ENCODE assay signal across 9 cellular contexts in the genomic region with DNA sequence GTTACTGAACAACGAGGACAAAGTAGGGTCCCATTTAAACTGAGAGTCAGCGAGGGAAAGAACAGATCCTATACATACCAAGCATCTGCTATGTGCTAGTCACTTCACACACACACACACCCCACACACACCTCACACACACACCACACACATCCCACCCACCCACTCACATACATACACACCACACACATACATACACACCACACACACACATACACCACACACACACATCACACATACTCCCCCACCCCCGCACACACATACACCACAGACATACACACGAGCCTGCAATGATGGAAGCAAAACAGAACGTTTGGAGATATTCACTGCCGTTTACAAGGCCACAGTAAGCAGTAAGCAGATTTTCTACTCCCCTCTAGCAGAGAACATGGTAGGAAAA. TPM values are rescaled to one million over a fixed set of nuclear protein-coding genes. Genes with fewer than 3 reads are reported as not detected.
DNase-seq lines count a peak whose midpoint lies in the region; ATAC-seq and TF ChIP-seq lines count a peak whose summit lies in the region.
"Had no signal": no experiment of that assay in that cellular context is flagged by ENCODE, and none has a peak within 500 bp of the region (broad histone marks: within the 10 kb centered on the region; RNA-seq: fewer than 3 reads in every experiment).

No MANE protein-coding gene starts in this region.

- no peak for TF ChIP-seq RAD21 in IMR-90 (IDR thresholded peaks at IDR 0.05; ENCODE audit: low read length)

- H3K79me1 ChIP-seq in IMR-90 (ENCODE audit: low read depth in 1 of 2, low read length in 2 of 2), result peaks cover 19 to 79% of the 10 kb centered on the region in 2 experiments

- H3K9me1 ChIP-seq in IMR-90 (ENCODE audit: insufficient read depth, low read length), result peaks cover 26% of the 10 kb centered on the region

- peak overlapping the region; percentile 55 for H3K4me2 ChIP-seq in IMR-90 (ENCODE audit: low read depth, low read length)

- no peak for TF ChIP-seq CTCF in CD8-positive, alpha-beta T cell (IDR thresholded peaks at IDR 0.05)
- TF ChIP-seq CTCF in IMR-90 (conservative IDR thresholded peaks at IDR 0.05; ENCODE audit: low read depth, low read length) (no peak), omental fat pad (IDR thresholded peaks at IDR 0.05) (no peak)

- H3K18ac ChIP-seq in IMR-90 (ENCODE audit: low read depth, low read length), result no peak overlapping the region

- H3K4me3 ChIP-seq in CD8-positive, alpha-beta T cell (ENCODE audit: low read depth, low read length), result no peak overlapping the region
- no peak overlapping the region; the same call in 1 of the 2 replicates for H3K4me3 ChIP-seq in IMR-90 (ENCODE audit: insufficient read depth, low read depth, low read length)

- H3K27me3 Mint-ChIP-seq in CD8-positive, alpha-beta T cell (ENCODE audit: low read depth), result peaks cover 36% of the 10 kb centered on the region
- peaks cover 47 to 86% of the 10 kb centered on the region in 2 donors for H3K27me3 Mint-ChIP-seq in effector memory CD8-positive, alpha-beta T cell

- ATAC-seq in CD8-positive, alpha-beta T cell, result no peak
- ATAC-seq in IMR-90 (ENCODE audit: low read depth), result no peak
- ATAC-seq in effector memory CD8-positive, alpha-beta T cell (replicated peaks), result no peak
- peak; percentile 7 for ATAC-seq in omental fat pad (ENCODE audit: low FRiP score)
- no peak for ATAC-seq in GM21423 (IDR thresholded peaks at IDR 0.05; ENCODE audit: unreplicated experiment)
- no peak for ATAC-seq in HG03439 (IDR thresholded peaks at IDR 0.05; ENCODE audit: unreplicated experiment)

- H3K4me1 Mint-ChIP-seq in CD8-positive, alpha-beta T cell (ENCODE audit: low read depth), result peaks cover 20% of the 10 kb centered on the region
- H3K4me1 Mint-ChIP-seq in effector memory CD8-positive, alpha-beta T cell (ENCODE audit: low read depth in 2 of 2), result peaks cover 0 to 8% of the 10 kb centered on the region in 2 donors

- no peaks in the 10 kb centered on the region for H3K36me3 ChIP-seq in CD8-positive, alpha-beta T cell (ENCODE audit: insufficient read depth, low read length)
- H3K36me3 ChIP-seq in IMR-90 (ENCODE audit: control insufficient read depth, insufficient read depth, low read length), result no peaks in the 10 kb centered on the region

- no peaks in the 10 kb centered on the region for H3K36me3 Mint-ChIP-seq in CD8-positive, alpha-beta T cell
- no peaks in the 10 kb centered on the region for H3K36me3 Mint-ChIP-seq in effector memory CD8-positive, alpha-beta T cell (ENCODE audit: insufficient read depth)

- H3K27ac Mint-ChIP-seq in CD8-positive, alpha-beta T cell, result no peak overlapping the region
- H3K27ac Mint-ChIP-seq in effector memory CD8-positive, alpha-beta T cell, result no peak overlapping the region

- H3K27me3 ChIP-seq in CD8-positive, alpha-beta T cell (ENCODE audit: insufficient read depth, low read length), result no peaks in the 10 kb centered on the region
- no peaks in the 10 kb centered on the region for H3K27me3 ChIP-seq in IMR-90 (ENCODE audit: control insufficient read depth, insufficient read depth, low read length)

- no peak for DNase-seq in CD8-positive, alpha-beta T cell
- DNase-seq in IMR-90 (no peak), omental fat pad (ENCODE audit: low spot score) (no peak), NCI-H1417 treated with DMSO at 0.1 percent for 48 hours (lab: John Stamatoyannopoulos, UW) (no peak), NCI-H226 (no peak)
- DNase-seq in effector memory CD8-positive, alpha-beta T cell, result no peak
- DNase-seq: activated gamma-delta T cell treated with Interleukin-2 at 50 U/mL for 16 hours had no signal

- H2AK5ac ChIP-seq in IMR-90 (ENCODE audit: low read depth, low read length), result no peak overlapping the region

- no peak overlapping the region for H3K27ac ChIP-seq in CD8-positive, alpha-beta T cell (ENCODE audit: low read depth, low read length)
- no peak overlapping the region for H3K27ac ChIP-seq in IMR-90 (ENCODE audit: insufficient read depth, low read length)

- H2BK120ac ChIP-seq in IMR-90 (ENCODE audit: low read depth, low read length), result no peak overlapping the region

- POLR2A ChIA-PET in CD8-positive, alpha-beta T cell (lab: Charles Lee), result no interaction called here
- POLR2A ChIA-PET in IMR-90 (lab: Charles Lee; ENCODE audit: unreplicated experiment), result no interaction called here

- H3K9me3 ChIP-seq in CD8-positive, alpha-beta T cell (ENCODE audit: low read length), result peaks cover 2% of the 10 kb centered on the region
- H3K9me3 ChIP-seq in IMR-90 (ENCODE audit: control insufficient read depth, insufficient read depth, low read length), result peaks cover 2% of the 10 kb centered on the region; the same call in 1 of the 2 replicates

- peak overlapping the region; percentile 25; the same call in 1 of the 2 replicates for H3K23ac ChIP-seq in IMR-90 (ENCODE audit: low read depth, low read length)

- BruUV-seq in IMR-90 (replicated peaks; lab: Mats Ljungman, UMichigan), result no TSS peak

- H3K9me3 Mint-ChIP-seq in CD8-positive, alpha-beta T cell, result peaks cover 1% of the 10 kb centered on the region
- H3K9me3 Mint-ChIP-seq in effector memory CD8-positive, alpha-beta T cell, result peaks cover 2 to 8% of the 10 kb centered on the region in 2 donors

- peak overlapping the region; percentile 72 for H3K4me3 Mint-ChIP-seq in CD8-positive, alpha-beta T cell
- peak overlapping the region; percentile 67 to 71 for H3K4me3 Mint-ChIP-seq in effector memory CD8-positive, alpha-beta T cell

- no peak overlapping the region for H2AK9ac ChIP-seq in IMR-90 (replicated peaks; ENCODE audit: low read depth, low read length, poor library complexity)

- intact Hi-C loops in CD8-positive, alpha-beta T cell (cut with DNase I, micrococcal nuclease), result no loop called here
- intact Hi-C loops in IMR-90 (cut with micrococcal nuclease), result no loop called here

- dilution Hi-C loops in IMR-90 (cut with HindIII; ENCODE audit: low sequenced_read_pairs, unreplicated experiment), result no loop called here

- no peak overlapping the region for H4K5ac ChIP-seq in IMR-90 (ENCODE audit: low read depth, low read length)

- no peak for TF ChIP-seq POLR2A in IMR-90 (IDR thresholded peaks at IDR 0.05; ENCODE audit: low read depth, low read length)

- 67% methylated on average over 2 of the region's 6 CpGs; no CpG with 5 or more reads in 1 of the 2 experiments for WGBS in IMR-90 (ENCODE audit: extremely low coverage in 2 of 2, insufficient read length in 1 of 2), 2 experiments

- CTCF ChIA-PET in CD8-positive, alpha-beta T cell (lab: Charles Lee), result no interaction called here
- CTCF ChIA-PET in IMR-90 (lab: Yijun Ruan, JAX), result no interaction called here

- in situ Hi-C loops in IMR-90 (cut with MboI; ENCODE audit: low sequenced_read_pairs), result loop anchor here (25.0 kb wide), 1 partner anchor 279 kb away; no protein-coding TSS in a partner anchor

- peaks cover 91% of the 10 kb centered on the region for H4K20me1 ChIP-seq in IMR-90 (ENCODE audit: insufficient read depth, low read length)

- H3K4me1 ChIP-seq in CD8-positive, alpha-beta T cell (ENCODE audit: insufficient read depth, low read length), result peaks cover 17% of the 10 kb centered on the region
- peaks cover 3% of the 10 kb centered on the region; the same call in 1 of the 2 replicates for H3K4me1 ChIP-seq in IMR-90 (ENCODE audit: control insufficient read depth, insufficient read depth, low read length)

- no peak overlapping the region for H4K8ac ChIP-seq in IMR-90 (ENCODE audit: low read depth in 2 of 2, low read length in 2 of 2)

- H4K91ac ChIP-seq in IMR-90 (ENCODE audit: insufficient read depth, low read depth, low read length), result no peak overlapping the region

- H3K56ac ChIP-seq in IMR-90 (ENCODE audit: extremely low read depth, insufficient read depth, low read length), result no peak overlapping the region

- H2AFZ ChIP-seq in IMR-90 (replicated peaks; ENCODE audit: low read length, poor library complexity), result no peak overlapping the region

- H2BK20ac ChIP-seq in IMR-90 (ENCODE audit: low read depth, low read length), result no peak overlapping the region

- H3K4ac ChIP-seq in IMR-90 (ENCODE audit: low read depth, low read length), result no peak overlapping the region

- H2BK15ac ChIP-seq in IMR-90 (ENCODE audit: low read depth, low read length), result no peak overlapping the region

- H3K14ac ChIP-seq in IMR-90 (replicated peaks; ENCODE audit: low read depth, low read length), result no peak overlapping the region

- no peak overlapping the region for H3K9ac ChIP-seq in IMR-90 (ENCODE audit: low read depth, low read length)

- H2BK5ac ChIP-seq in IMR-90 (ENCODE audit: low read depth, low read length, poor library complexity, severe bottlenecking), result peak overlapping the region; percentile 63

TF ChIP-seq in IMR-90, 13 proteins besides CTCF, POLR2A, EP300 and RAD21 (continues in another document):
- TF ChIP-seq RFX5 (IDR thresholded peaks at IDR 0.05; ENCODE audit: low read depth, low read length), result no peak
- TF ChIP-seq, protein P1, sequence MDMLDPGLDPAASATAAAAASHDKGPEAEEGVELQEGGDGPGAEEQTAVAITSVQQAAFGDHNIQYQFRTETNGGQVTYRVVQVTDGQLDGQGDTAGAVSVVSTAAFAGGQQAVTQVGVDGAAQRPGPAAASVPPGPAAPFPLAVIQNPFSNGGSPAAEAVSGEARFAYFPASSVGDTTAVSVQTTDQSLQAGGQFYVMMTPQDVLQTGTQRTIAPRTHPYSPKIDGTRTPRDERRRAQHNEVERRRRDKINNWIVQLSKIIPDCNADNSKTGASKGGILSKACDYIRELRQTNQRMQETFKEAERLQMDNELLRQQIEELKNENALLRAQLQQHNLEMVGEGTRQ (IDR thresholded peaks at IDR 0.05; ENCODE audit: low read depth, low read length), result no peak
- no peak for TF ChIP-seq SMC3 (IDR thresholded peaks at IDR 0.05; ENCODE audit: low read depth, low read length)
- no peak for TF ChIP-seq BHLHE40 (IDR thresholded peaks at IDR 0.05; ENCODE audit: low read depth, low read length)
- no peak for TF ChIP-seq RCOR1 (IDR thresholded peaks at IDR 0.05; ENCODE audit: insufficient replicate concordance, low read length)
- TF ChIP-seq CHD1 (IDR thresholded peaks at IDR 0.05; ENCODE audit: low read depth, low read length), result no peak
- TF ChIP-seq NFE2L2 (IDR thresholded peaks at IDR 0.05; ENCODE audit: low read depth, low read length), result no peak
- no peak for TF ChIP-seq MXI1 (IDR thresholded peaks at IDR 0.05; ENCODE audit: borderline replicate concordance, low read depth, low read length)

RNA-seq across cellular contexts. Expression of a gene that starts 0.6 kb away (rescaled TPM):
- 1 to 10 TPM; 2.6 to 2.9 TPM for total RNA-seq in CD8-positive, alpha-beta T cell
- 11.7 and 15.1 TPM in 2 replicates for total RNA-seq in IMR-90 (2012; rRNA removed)
- 5.1 and 6.3 TPM in 2 replicates for polyA plus RNA-seq in IMR-90 (2012; rRNA removed)
- 3.2 and 4.4 TPM in 2 replicates for polyA plus RNA-seq in IMR-90 (2012; cell fraction: cytosol; rRNA removed)
- polyA plus RNA-seq in IMR-90 (2012; cell fraction: nucleus; rRNA removed; ENCODE audit: low replicate concordance), result 9.7 and 18.9 TPM in 2 replicates
- total RNA-seq in omental fat pad, result 100 to 1,000 TPM in 1 of 4 donors, 10 to 100 TPM in 3; 64.6 to 100 (median 75.3) TPM
